Comparison of ENCODE assay signal across 15 cellular contexts in genomic region chr22:46425011-46425410, GRCh38.
DNase-seq lines count a peak whose midpoint lies in the region; ATAC-seq, FAIRE-seq and TF ChIP-seq lines count a peak whose summit lies in the region.
"Had no signal": no experiment of that assay in that cellular context is flagged by ENCODE, and none has a peak within 500 bp of the region (broad histone marks: within the 10 kb centered on the region; RNA-seq: fewer than 3 reads in every experiment).

No MANE protein-coding gene starts in this region.

- peak overlapping the region; percentile 58 for H3K27ac ChIP-seq in PC-9
- H3K27ac ChIP-seq in small intestine (ENCODE audit: low read depth in 1 of 2, low read length in 1 of 2) = no peak overlapping the region
- H3K27ac ChIP-seq: HL-60 had no signal

- H3K9me3 ChIP-seq in PC-9 (ENCODE audit: insufficient read depth, low read depth) (no peaks in the 10 kb centered on the region), small intestine (ENCODE audit: control insufficient read depth, low read depth) (no peaks in the 10 kb centered on the region)

- H3K4me3 ChIP-seq in PC-9 = no peak overlapping the region
- no peak overlapping the region for H3K4me3 ChIP-seq in small intestine (ENCODE audit: low read depth in 1 of 2, low read length in 2 of 2)

- no peak overlapping the region for H3K4me3 Mint-ChIP-seq in activated naive CD4-positive, alpha-beta T cell treated with anti-CD3 and anti-CD28 coated beads, Interleukin-2, amount 10 ng/mL, durations not matched to agents 7 days and 5 days
- H3K4me3 Mint-ChIP-seq in naive thymus-derived CD8-positive, alpha-beta T cell = peak overlapping the region in 1 of 10 donors; percentile 49

- peaks cover 25% of the 10 kb centered on the region for H3F3A ChIP-seq in PC-9 (ENCODE audit: insufficient read depth, low read depth)

- POLR2A ChIA-PET in PC-9 (lab: Charles Lee; ENCODE audit: unreplicated experiment) = interaction anchor here (0.6 kb wide), 1 partner anchor 107 kb away, joined by 6 read pairs; no protein-coding TSS in a partner anchor
- POLR2A ChIA-PET in naive thymus-derived CD8-positive, alpha-beta T cell (lab: Charles Lee) = no interaction called here

- peak overlapping the region; percentile 43 for H3K4me2 ChIP-seq in PC-9

- intact Hi-C loops in PC-9 (cut with micrococcal nuclease; ENCODE audit: unreplicated experiment) = no loop called here

- FAIRE-seq in small intestine (lab: Jason Lieb, UNC) = no peak

- H3K79me2 ChIP-seq in PC-9 (ENCODE audit: low read depth) = no peaks in the 10 kb centered on the region

- H3K4me1 Mint-ChIP-seq in activated naive CD4-positive, alpha-beta T cell treated with anti-CD3 and anti-CD28 coated beads, Interleukin-2, amount 10 ng/mL, durations not matched to agents 7 days and 5 days = peaks cover 6% of the 10 kb centered on the region
- peaks cover 5 to 16% (median 13%) of the 10 kb centered on the region in 4 donors for H3K4me1 Mint-ChIP-seq in naive thymus-derived CD8-positive, alpha-beta T cell

- no peak overlapping the region for H3K27ac Mint-ChIP-seq in activated naive CD4-positive, alpha-beta T cell treated with anti-CD3 and anti-CD28 coated beads, Interleukin-2, amount 50 U/mL, for 72 hours
- no peak overlapping the region for H3K27ac Mint-ChIP-seq in activated naive CD4-positive, alpha-beta T cell treated with anti-CD3 and anti-CD28 coated beads, Interleukin-2, amount 10 ng/mL, durations not matched to agents 7 days and 5 days
- H3K27ac Mint-ChIP-seq in naive thymus-derived CD8-positive, alpha-beta T cell = no peak overlapping the region

- peaks cover 7% of the 10 kb centered on the region for H3K27me3 Mint-ChIP-seq in activated naive CD4-positive, alpha-beta T cell treated with anti-CD3 and anti-CD28 coated beads, Interleukin-2, amount 10 ng/mL, durations not matched to agents 7 days and 5 days
- H3K27me3 Mint-ChIP-seq in naive thymus-derived CD8-positive, alpha-beta T cell = no peaks in the 10 kb centered on the region

- H3K9me3 Mint-ChIP-seq in activated naive CD4-positive, alpha-beta T cell treated with anti-CD3 and anti-CD28 coated beads, Interleukin-2, amount 50 U/mL, for 72 hours = peaks cover 0 to 8% of the 10 kb centered on the region in 2 donors
- H3K9me3 Mint-ChIP-seq in activated naive CD4-positive, alpha-beta T cell treated with anti-CD3 and anti-CD28 coated beads, Interleukin-2, amount 10 ng/mL, durations not matched to agents 7 days and 5 days = peaks cover 7% of the 10 kb centered on the region
- peaks cover 0 to 12% (median 6%) of the 10 kb centered on the region in 9 donors for H3K9me3 Mint-ChIP-seq in naive thymus-derived CD8-positive, alpha-beta T cell

- CTCF ChIA-PET in activated naive CD4-positive, alpha-beta T cell treated with anti-CD3 and anti-CD28 coated beads, Interleukin-2, amount 10 ng/mL, durations not matched to agents 7 days and 5 days (lab: Charles Lee) = no interaction called here
- CTCF ChIA-PET in PC-9 (lab: Charles Lee) = no interaction called here

- BruUV-seq in PC-9 (replicated peaks; lab: Mats Ljungman, UMichigan) = no TSS peak

- ATAC-seq in activated naive CD4-positive, alpha-beta T cell treated with anti-CD3 and anti-CD28 coated beads, Interleukin-2, amount 50 U/mL, for 72 hours = peak; percentile 38 to 47
- ATAC-seq in naive thymus-derived CD8-positive, alpha-beta T cell = no peak
- ATAC-seq: left cardiac atrium had no signal

- WGBS in small intestine, 3 donors = 80 to 95% (median 94%) methylated on average over 2 of the region's 2 CpGs

- H3K4me1 ChIP-seq in PC-9 (replicated peaks; ENCODE audit: insufficient read depth) (peaks cover 24% of the 10 kb centered on the region), small intestine (ENCODE audit: control insufficient read depth in 2 of 2, insufficient read depth in 1 of 2, low read depth in 1 of 2, low read length in 1 of 2) (no peaks in the 10 kb centered on the region)

- no peaks in the 10 kb centered on the region for H4K20me1 ChIP-seq in PC-9 (ENCODE audit: insufficient read depth)

- DNase-seq in activated naive CD4-positive, alpha-beta T cell treated with anti-CD3 and anti-CD28 coated beads, Interleukin-2, amount 50 U/mL, for 72 hours (ENCODE audit: low spot score in 2 of 2) = no peak
- no peak for DNase-seq in activated naive CD4-positive, alpha-beta T cell treated with anti-CD3 and anti-CD28 coated beads, Interleukin-2, amount 10 ng/mL, durations not matched to agents 7 days and 5 days
- DNase-seq in PC-9 (peak in 1 of 2 experiments; percentile 86), fibroblast of peridontal ligament (ENCODE audit: extremely low read depth) (peak; percentile 44), GM19240 (ENCODE audit: insufficient read length, low spot score) (no peak), small intestine (no peak)
- DNase-seq in naive thymus-derived CD8-positive, alpha-beta T cell = no peak
- DNase-seq in activated effector memory CD4-positive, alpha-beta T cell treated with Interleukin-2 at 50 U/mL for 16 hours = no peak
- DNase-seq: activated T-cell treated with anti-CD3 and anti-CD28 coated beads, Interleukin-2, amount 50 U/mL, for 48 hours; foreskin melanocyte; GF-D8; left cardiac atrium; NCI-H1092 treated with DMSO at 0.1 percent for 48 hours; stimulated activated CD4-positive, alpha-beta T cell treated with anti-CD3 and anti-CD28 coated beads, Interleukin-12 subunit alpha, Interleukin-12 subunit beta, amount 100 ng/mL, for 4 hours had no signal

- H3K27me3 ChIP-seq in PC-9 (ENCODE audit: insufficient read depth, low read depth) (no peaks in the 10 kb centered on the region), small intestine (ENCODE audit: control insufficient read depth in 2 of 2, insufficient read depth in 2 of 2, low read length in 2 of 2) (no peaks in the 10 kb centered on the region)

- H3K36me3 ChIP-seq in PC-9 (ENCODE audit: low read depth) (no peaks in the 10 kb centered on the region), small intestine (ENCODE audit: control insufficient read depth in 2 of 2, insufficient read depth in 2 of 2, low read length in 2 of 2) (no peaks in the 10 kb centered on the region)

- TF ChIP-seq CTCF in PC-9 (conservative IDR thresholded peaks at IDR 0.05) = no peak

- H3K36me3 Mint-ChIP-seq in activated naive CD4-positive, alpha-beta T cell treated with anti-CD3 and anti-CD28 coated beads, Interleukin-2, amount 50 U/mL, for 72 hours = no peaks in the 10 kb centered on the region
- no peaks in the 10 kb centered on the region for H3K36me3 Mint-ChIP-seq in activated naive CD4-positive, alpha-beta T cell treated with anti-CD3 and anti-CD28 coated beads, Interleukin-2, amount 10 ng/mL, durations not matched to agents 7 days and 5 days
- peaks cover 0 to 10% (median 4%) of the 10 kb centered on the region in 3 donors for H3K36me3 Mint-ChIP-seq in naive thymus-derived CD8-positive, alpha-beta T cell

- no peak overlapping the region for H2AFZ ChIP-seq in PC-9

- H3K9me2 ChIP-seq in PC-9 (ENCODE audit: insufficient read depth) = no peaks in the 10 kb centered on the region

Comparison
In these comparisons a context has a peak if more than half of its experiments do, and no peak if none do; other contexts are left out.
1. ATAC-seq: peak in activated naive CD4-positive, alpha-beta T cell treated with anti-CD3 and anti-CD28 coated beads, Interleukin-2, amount 50 U/mL, for 72 hours (2 of 2); none in naive thymus-derived CD8-positive, alpha-beta T cell (0 of 2).